22 cellular contexts compared by ENCODE assay signal in genomic region chr4:15563871-15564270, GRCh38.
"Had no signal": no experiment of that assay in that cellular context is flagged by ENCODE, and none has a peak within 500 bp of the region (broad histone marks: within the 10 kb centered on the region; RNA-seq: fewer than 3 reads in every experiment).

No MANE protein-coding gene starts in this region.

- H3K4me1 ChIP-seq: heart right ventricle, left ventricle myocardium inferior had no signal

- H3K4me3 ChIP-seq: esophagus muscularis mucosa, heart right ventricle, left ventricle myocardium inferior, mucosa of descending colon, thoracic aorta had no signal

- H3K27ac ChIP-seq: esophagus muscularis mucosa, heart right ventricle, left ventricle myocardium inferior, thoracic aorta had no signal

- H3K27me3 ChIP-seq: esophagus muscularis mucosa, heart right ventricle had no signal

- DNase-seq: activated CD4-positive, alpha-beta memory T cell treated with anti-CD3 and anti-CD28 coated beads for 36 hours; activated CD4-positive, alpha-beta T cell treated with anti-CD3 and anti-CD28 coated beads, Interleukin-2, amount 10 ng/mL, durations not matched to agents 24 days and 14 days; activated CD4-positive, CD25-positive, alpha-beta regulatory T cell treated with anti-CD3 and anti-CD28 coated beads, Interleukin-2, amount 50 U/mL, for 72 hours; activated CD8-positive, alpha-beta memory T cell treated with anti-CD3 and anti-CD28 coated beads, Interleukin-2, amount 50 U/mL, for 4 hours; activated effector memory CD4-positive, alpha-beta T cell treated with anti-CD3 and anti-CD28 coated beads, Interleukin-2, amount 50 U/mL, for 16 hours; activated naive CD8-positive, alpha-beta T cell treated with anti-CD3 and anti-CD28 coated beads, Interleukin-2, amount 50 U/mL, for 24 hours; activated T-cell treated with anti-CD3 and anti-CD28 coated beads, Interleukin-2, amount 50 U/mL, for 1 hour; anterior cingulate cortex; endodermal cell; foreskin melanocyte; heart right ventricle; left ventricle myocardium inferior; mucosa of descending colon; posterior cingulate gyrus; right cardiac atrium; stimulated activated CD4-positive, alpha-beta T cell treated with anti-CD3 and anti-CD28 coated beads, Interleukin-12 subunit alpha, Interleukin-12 subunit beta, amount 100 ng/mL, for 4 hours; stimulated activated CD4-positive, alpha-beta T cell treated with anti-CD3 and anti-CD28 coated beads, Interleukin-4, amount 100 ng/mL, for 1 hour; stimulated activated naive CD8-positive, alpha-beta T cell treated with anti-CD3 and anti-CD28 coated beads, Interleukin-15, Interleukin-2, amounts not matched to agents 100 U/mL and 50 U/mL, for 24 hours; T1000; trophoblast cell had no signal

- H3K9me3 ChIP-seq: esophagus muscularis mucosa, heart right ventricle, left ventricle myocardium inferior, mucosa of descending colon, thoracic aorta had no signal

- ATAC-seq: activated naive CD8-positive, alpha-beta T cell treated with anti-CD3 and anti-CD28 coated beads, Interleukin-2, amount 50 U/mL, for 24 hours; heart right ventricle; mucosa of descending colon; right cardiac atrium; stimulated activated naive CD8-positive, alpha-beta T cell treated with anti-CD3 and anti-CD28 coated beads, Interleukin-15, Interleukin-2, amounts not matched to agents 100 U/mL and 50 U/mL, for 24 hours had no signal
